In genomic region chr2:238162516-238163441, GRCh38 we compare ENCODE assay signal across 14 cellular contexts. TPM values are rescaled to one million over a fixed set of nuclear protein-coding genes. Genes with fewer than 3 reads are reported as not detected.
A peak's percentile ranks its signal among the peaks of the same experiment; 100 is the strongest.
DNase-seq lines count a peak whose midpoint lies in the region; ATAC-seq, FAIRE-seq and TF ChIP-seq lines count a peak whose summit lies in the region.
"Had no signal": no experiment of that assay in that cellular context is flagged by ENCODE, and none has a peak within 500 bp of the region (broad histone marks: within the 10 kb centered on the region; RNA-seq: fewer than 3 reads in every experiment).

No MANE protein-coding gene starts in this region.

- H3K27me3 ChIP-seq in heart right ventricle: peaks cover 8 to 63% (median 53%) of the 10 kb centered on the region in 7 donors
- peaks cover 4% of the 10 kb centered on the region for H3K27me3 ChIP-seq in ascending aorta
- peaks cover 19% of the 10 kb centered on the region for H3K27me3 ChIP-seq in keratinocyte (ENCODE audit: control insufficient read depth, extremely low read depth, insufficient read depth, low read length)
- H3K27me3 ChIP-seq in aorta (ENCODE audit: control insufficient read depth in 1 of 2, insufficient read depth in 2 of 2, low read length in 1 of 2): no peaks in the 10 kb centered on the region
- H3K27me3 ChIP-seq in testis: no peaks in the 10 kb centered on the region

- DNase-seq in left ventricle myocardium superior (peak; percentile 20), heart right ventricle (no peak), ascending aorta (ENCODE audit: low spot score in 2 of 2) (peak; percentile 5 to 62), keratinocyte (ENCODE audit: low read depth, low spot score) (no peak), aorta (peak; percentile 40 to 64), testis (no peak), RPMI8226 (no peak)
- DNase-seq: glutamatergic neuron; HFFc6; NCI-H2171; stimulated activated CD4-positive, alpha-beta T cell treated with anti-CD3 and anti-CD28 coated beads, Interleukin-4, amount 100 ng/mL, for 1 hour; stimulated activated naive CD4-positive, alpha-beta T cell; SW 1271 had no signal

- no peak overlapping the region for H3K9ac ChIP-seq in keratinocyte (ENCODE audit: control insufficient read depth, extremely low read depth, insufficient read depth, low read length)

- H3K9me1 ChIP-seq in keratinocyte (ENCODE audit: control insufficient read depth, extremely low read depth, insufficient read depth, low read length): no peaks in the 10 kb centered on the region

- H3K36me3 ChIP-seq in heart right ventricle: peaks cover 0 to 14% (median 0%) of the 10 kb centered on the region in 9 donors
- peaks cover 0 to 1% of the 10 kb centered on the region in 2 donors for H3K36me3 ChIP-seq in ascending aorta
- H3K36me3 ChIP-seq in keratinocyte (ENCODE audit: control insufficient read depth in 2 of 2, extremely low read depth in 1 of 2, insufficient read depth in 2 of 2, low read length in 2 of 2): peaks cover 1 to 9% of the 10 kb centered on the region in 2 experiments
- no peaks in the 10 kb centered on the region for H3K36me3 ChIP-seq in aorta (ENCODE audit: control insufficient read depth in 1 of 2, insufficient read depth in 2 of 2, low read length in 1 of 2)
- H3K36me3 ChIP-seq in testis (ENCODE audit: low read depth, missing control alignments): no peaks in the 10 kb centered on the region

- no peaks in the 10 kb centered on the region for H3K79me2 ChIP-seq in keratinocyte (ENCODE audit: control insufficient read depth, insufficient read depth, low read length)

- H3K9me3 ChIP-seq in heart right ventricle (no peaks in the 10 kb centered on the region), ascending aorta (no peaks in the 10 kb centered on the region), keratinocyte (ENCODE audit: control insufficient read depth, low read depth, low read length) (no peaks in the 10 kb centered on the region), aorta (ENCODE audit: control insufficient read depth, low read length) (no peaks in the 10 kb centered on the region), testis (no peaks in the 10 kb centered on the region)

- intact Hi-C loops in left ventricle myocardium superior (cut with micrococcal nuclease): no loop called here
- intact Hi-C loops in heart right ventricle (cut with DNase I): loop anchor here in 3 of 10 donors (5.0 to 10.0 kb wide), 2 partner anchors 100 to 102 kb away; no protein-coding TSS in a partner anchor
- intact Hi-C loops in ascending aorta (cut with DNase I): loop anchor here (5.0 kb wide), 1 partner anchor 100 kb away; no protein-coding TSS in a partner anchor
- intact Hi-C loops in aorta (cut with DNase I): loop anchor here (5.0 to 10.0 kb wide), 2 partner anchors 100 to 102 kb away; no protein-coding TSS in a partner anchor
- intact Hi-C loops in testis (cut with DNase I; ENCODE audit: low total_unique reads): no loop called here

- peak overlapping the region; percentile 64 for H3K4me2 ChIP-seq in keratinocyte (ENCODE audit: control insufficient read depth, extremely low read depth, insufficient read depth, low read depth, low read length)

- dilution Hi-C loops in keratinocyte (cut with MboI; ENCODE audit: extremely low pct_ligation_motif_present, low sequenced_read_pairs): no loop called here

- H3K4me3 ChIP-seq in heart right ventricle (no peak overlapping the region), ascending aorta (peak overlapping the region; percentile 30 to 50), keratinocyte (ENCODE audit: control insufficient read depth in 2 of 3, extremely low read depth in 1 of 3, insufficient read depth in 2 of 3, low read depth in 1 of 3, low read length in 3 of 3) (peak overlapping the region in 2 of 3 experiments; percentile 7 to 20), aorta (ENCODE audit: low read length in 2 of 2) (no peak overlapping the region), testis (no peak overlapping the region)

- FAIRE-seq in keratinocyte (lab: Jason Lieb, UNC): no peak

- no peak overlapping the region for H2AFZ ChIP-seq in keratinocyte (ENCODE audit: control insufficient read depth, low read length)

- TF ChIP-seq POLR2A in testis (IDR thresholded peaks at IDR 0.05): no peak

- TF ChIP-seq CTCF in heart right ventricle (IDR thresholded peaks at IDR 0.05) (no peak), ascending aorta (IDR thresholded peaks at IDR 0.05) (no peak), keratinocyte (optimal IDR thresholded peaks at IDR 0.05 in 1 of 3, IDR thresholded peaks at IDR 0.05 in 1 of 3, conservative IDR thresholded peaks at IDR 0.05 in 1 of 3; ENCODE audit: extremely low read depth in 1 of 3, insufficient read depth in 2 of 3, low read length in 3 of 3) (no peak), testis (IDR thresholded peaks at IDR 0.05) (no peak)

- ATAC-seq in left ventricle myocardium superior (no peak), heart right ventricle (no peak), aorta (ENCODE audit: low FRiP score) (no peak), GM18498 (IDR thresholded peaks at IDR 0.05; ENCODE audit: unreplicated experiment) (no peak)

- H3K4me1 ChIP-seq in heart right ventricle: peaks cover 0 to 25% (median 9%) of the 10 kb centered on the region in 9 donors
- peaks cover 7 to 8% of the 10 kb centered on the region in 2 donors for H3K4me1 ChIP-seq in ascending aorta
- no peaks in the 10 kb centered on the region for H3K4me1 ChIP-seq in keratinocyte (ENCODE audit: control insufficient read depth, extremely low read depth, insufficient read depth, low read length)
- H3K4me1 ChIP-seq in aorta (ENCODE audit: control insufficient read depth in 1 of 2, insufficient read depth in 2 of 2, low read length in 2 of 2): no peaks in the 10 kb centered on the region
- peaks cover 8% of the 10 kb centered on the region for H3K4me1 ChIP-seq in testis

- H4K20me1 ChIP-seq in keratinocyte (ENCODE audit: control insufficient read depth, extremely low read depth, insufficient read depth, low read length): no peaks in the 10 kb centered on the region

- H3K27ac ChIP-seq in heart right ventricle (no peak overlapping the region), ascending aorta (no peak overlapping the region), keratinocyte (ENCODE audit: control insufficient read depth, insufficient read depth, low read length) (no peak overlapping the region), aorta (ENCODE audit: low read depth in 1 of 2, low read length in 2 of 2) (no peak overlapping the region), testis (no peak overlapping the region)

- WGBS in heart right ventricle, 2 donors: 75 to 78% methylated on average over 21 of the region's 21 CpGs
- WGBS in aorta, 2 donors: 83 to 84% methylated on average over 21 of the region's 21 CpGs
- WGBS in testis, 2 donors: 37 to 73% methylated on average over 11 to 21 of the region's 21 CpGs

RNA-seq across cellular contexts. Expression of gene ERFE, which starts 4.0 kb away (rescaled TPM):
- total RNA-seq in left ventricle myocardium superior: not detected
- total RNA-seq in heart right ventricle: 1 to 10 TPM in 1 of 10 donors, under 1 TPM in 3, not detected in 6; 0.11 to 1.3 (median 0.60) TPM
- under 1 TPM in 1 of 2 donors, not detected in 1; 0.68 TPM for polyA plus RNA-seq in heart right ventricle
- 3.3 TPM for total RNA-seq in ascending aorta
- 0.14 to 0.28 TPM (median 0.27 TPM) in 3 replicates for polyA plus RNA-seq in keratinocyte
- not detected for polyA plus RNA-seq in keratinocyte (2011; ENCODE audit: low read depth)
- polyA plus RNA-seq in keratinocyte (2011; cell fraction: cytosol; rRNA removed): 0.17 and 0.27 TPM in 2 replicates
- 0.23 and 0.71 TPM in 2 replicates for polyA plus RNA-seq in keratinocyte (2011; cell fraction: nucleus; rRNA removed)
- polyA plus RNA-seq in keratinocyte (2012; ENCODE audit: low replicate concordance): 0.11 TPM in 2 replicates
- polyA minus RNA-seq in keratinocyte: 0.10 TPM in 1 of 3 replicates, not detected in the others
- not detected for polyA minus RNA-seq in keratinocyte (2011; cell fraction: cytosol; rRNA and poly(A)+ RNA removed)
- 0.63 TPM in 1 of 2 replicates, not detected in the other for polyA minus RNA-seq in keratinocyte (2011; cell fraction: nucleus; rRNA and poly(A)+ RNA removed)
- 1 to 10 TPM in 1 of 2 donors, under 1 TPM in 1; 0.96 to 2.5 TPM for total RNA-seq in aorta
- polyA plus RNA-seq in aorta: 1 to 10 TPM in 1 of 2 donors, not detected in 1; 2.8 TPM
- total RNA-seq in testis: 10 to 100 TPM in 1 of 2 donors, 1 to 10 TPM in 1; 9.5 to 23.1 TPM
- polyA plus RNA-seq in testis (ENCODE audit: insufficient read depth, low read depth, low replicate concordance): 31.0 TPM

RNA-seq across cellular contexts. Expression of gene KLHL30, which starts 24.3 kb away (rescaled TPM):
- 22.0 TPM for total RNA-seq in left ventricle myocardium superior
- total RNA-seq in heart right ventricle: 10 to 100 TPM; 18.9 to 30.1 (median 26.7) TPM
- polyA plus RNA-seq in heart right ventricle: 1 to 10 TPM; 3.0 to 9.8 TPM
- total RNA-seq in ascending aorta: 28.2 TPM
- polyA plus RNA-seq in keratinocyte: not detected in 3 replicates
- polyA plus RNA-seq in keratinocyte (2011; ENCODE audit: low read depth): not detected
- not detected in 2 replicates for polyA plus RNA-seq in keratinocyte (2011; cell fraction: cytosol; rRNA removed)
- polyA plus RNA-seq in keratinocyte (2011; cell fraction: nucleus; rRNA removed): 0.03 TPM in 1 of 2 replicates, not detected in the other
- polyA plus RNA-seq in keratinocyte (2012; ENCODE audit: low replicate concordance): not detected in 2 replicates
- not detected in 3 replicates for polyA minus RNA-seq in keratinocyte
- not detected for polyA minus RNA-seq in keratinocyte (2011; cell fraction: cytosol; rRNA and poly(A)+ RNA removed)
- not detected in 2 replicates for polyA minus RNA-seq in keratinocyte (2011; cell fraction: nucleus; rRNA and poly(A)+ RNA removed)
- 1 to 10 TPM; 8.8 to 9.0 TPM for total RNA-seq in aorta
- polyA plus RNA-seq in aorta: 1 to 10 TPM; 3.5 to 4.6 TPM
- under 1 TPM; 0.16 to 0.37 TPM for total RNA-seq in testis
- 0.29 TPM for polyA plus RNA-seq in testis (ENCODE audit: insufficient read depth, low read depth, low replicate concordance)

RNA-seq across cellular contexts. Expression of gene ILKAP, which starts 40.7 kb away (rescaled TPM):
- total RNA-seq in left ventricle myocardium superior: 26.7 TPM
- 10 to 100 TPM; 19.6 to 31.0 (median 24.2) TPM for total RNA-seq in heart right ventricle
- polyA plus RNA-seq in heart right ventricle: 10 to 100 TPM; 38.0 to 83.9 TPM
- 22.6 TPM for total RNA-seq in ascending aorta
- 30.6 to 39.1 TPM (median 37.5 TPM) in 3 replicates for polyA plus RNA-seq in keratinocyte
- 18.1 TPM for polyA plus RNA-seq in keratinocyte (2011; ENCODE audit: low read depth)
- 22.5 and 23.0 TPM in 2 replicates for polyA plus RNA-seq in keratinocyte (2011; cell fraction: cytosol; rRNA removed)
- 56.4 and 62.5 TPM in 2 replicates for polyA plus RNA-seq in keratinocyte (2011; cell fraction: nucleus; rRNA removed)
- polyA plus RNA-seq in keratinocyte (2012; ENCODE audit: low replicate concordance): 27.6 and 34.0 TPM in 2 replicates
- 13.5 to 31.6 TPM (median 18.7 TPM) in 3 replicates for polyA minus RNA-seq in keratinocyte
- 10.6 TPM for polyA minus RNA-seq in keratinocyte (2011; cell fraction: cytosol; rRNA and poly(A)+ RNA removed)
- 15.0 and 22.2 TPM in 2 replicates for polyA minus RNA-seq in keratinocyte (2011; cell fraction: nucleus; rRNA and poly(A)+ RNA removed)
- 10 to 100 TPM; 48.4 to 50.7 TPM for total RNA-seq in aorta
- 100 to 1,000 TPM in 1 of 2 donors, 10 to 100 TPM in 1; 19.4 to 149 TPM for polyA plus RNA-seq in aorta
- total RNA-seq in testis: 10 to 100 TPM; 59.8 to 65.3 TPM
- 44.8 TPM for polyA plus RNA-seq in testis (ENCODE audit: insufficient read depth, low read depth, low replicate concordance)

Comparison
In these comparisons a context has a peak if more than half of its experiments do, and no peak if none do; other contexts are left out.
1. DNase-seq: peak in left ventricle myocardium superior (single experiment), ascending aorta (2 of 2) and aorta (2 of 2); none in heart right ventricle (0 of 2), keratinocyte (single experiment), testis (single experiment) and RPMI8226 (single experiment).
2. H3K4me3 ChIP-seq: peak in ascending aorta (2 of 2) and keratinocyte (2 of 3); none in heart right ventricle (0 of 10), aorta (0 of 2) and testis (0 of 2).
3. RNA of gene KLHL30, which starts 24.3 kb away (total RNA-seq): 28.2 TPM in ascending aorta (single experiment), 18.9 to 30.1 TPM in heart right ventricle, 22.0 TPM in left ventricle myocardium superior (single experiment) and 8.8 to 9.0 TPM in aorta; 0.16 to 0.37 TPM in testis; every median in the first group is over 4 times any median in the second.
4. intact Hi-C loops: an anchor here in ascending aorta (5.0 kb wide) and aorta (5.0 to 10.0 kb wide); none called in left ventricle myocardium superior and testis.